In genomic region chr12:53996886-53997217, GRCh38 we compare ENCODE assay signal across 15 cellular contexts. TPM values are rescaled to one million over a fixed set of nuclear protein-coding genes. Genes with fewer than 3 reads are reported as not detected.
A peak's percentile ranks its signal among the peaks of the same experiment; 100 is the strongest.
DNase-seq lines count a peak whose midpoint lies in the region; ATAC-seq, FAIRE-seq and TF ChIP-seq lines count a peak whose summit lies in the region.
"Had no signal": no experiment of that assay in that cellular context is flagged by ENCODE, and none has a peak within 500 bp of the region (broad histone marks: within the 10 kb centered on the region; RNA-seq: fewer than 3 reads in every experiment).

No MANE protein-coding gene starts in this region.

- peaks cover 31 to 62% (median 40%) of the 10 kb centered on the region in 3 donors for H3K4me1 Mint-ChIP-seq in CD8-positive, alpha-beta memory T cell
- peaks cover 30 to 32% of the 10 kb centered on the region in 2 donors for H3K4me1 Mint-ChIP-seq in effector memory CD8-positive, alpha-beta T cell (ENCODE audit: low read depth in 2 of 2)

- peaks cover 98% of the 10 kb centered on the region for H3K27me3 ChIP-seq in CD8-positive, alpha-beta memory T cell (ENCODE audit: insufficient read depth, low read length, poor library complexity, severe bottlenecking)
- H3K27me3 ChIP-seq in Peyer's patch, result peaks cover 0 to 63% of the 10 kb centered on the region in 2 donors
- peaks cover 0 to 8% (median 3%) of the 10 kb centered on the region in 3 donors for H3K27me3 ChIP-seq in skeletal muscle tissue (ENCODE audit: control insufficient read depth in 3 of 3, insufficient read depth in 3 of 3, low read length in 3 of 3)

- TF ChIP-seq POLR2A in Peyer's patch (IDR thresholded peaks at IDR 0.05), result no peak

- no peak overlapping the region for H3K27ac ChIP-seq in CD8-positive, alpha-beta memory T cell (ENCODE audit: low read depth, low read length)
- H3K27ac ChIP-seq in Peyer's patch (peak overlapping the region; percentile 64 to 83 (median 68)), kidney (ENCODE audit: low read depth in 2 of 2, low read length in 2 of 2) (peak overlapping the region; percentile 87 to 93), skeletal muscle tissue (ENCODE audit: low read depth, low read length) (peak overlapping the region; percentile 100)
- H3K27ac ChIP-seq: BLaER1 treated with 17β-estradiol and CSF1 and Interleukin-3, amounts not matched to agents 10 nM and 100 nM had no signal

- H3K4me3 Mint-ChIP-seq in CD8-positive, alpha-beta memory T cell, result peak overlapping the region in 5 of 7 donors; percentile 55 to 84 (median 64)
- peak overlapping the region in 1 of 2 donors; percentile 25 for H3K4me3 Mint-ChIP-seq in effector memory CD8-positive, alpha-beta T cell

- no peak for ATAC-seq in effector memory CD8-positive, alpha-beta T cell (replicated peaks)

- CTCF ChIA-PET in CD8-positive, alpha-beta memory T cell (lab: Charles Lee), result interaction anchor here (1.2 to 15.2 kb wide), 5 partner anchors 9 to 208 kb away, joined by 3 to 216 read pairs (median 4); partner anchors contain the start of gene HOXC10
- CTCF ChIA-PET in HEK293T (lab: Yijun Ruan, JAX), result interaction anchor here (1.6 to 4.8 kb wide), 3 partner anchors 8 to 211 kb away, joined by 7 to 27 read pairs (median 10); partner anchors contain the start of gene HOXC10

- DNase-seq in CD8-positive, alpha-beta memory T cell, result no peak
- no peak for DNase-seq in Peyer's patch
- DNase-seq in kidney, result no peak
- no peak for DNase-seq in NCI-H446 treated with DMSO at 0.1 percent for 48 hours (lab: John Stamatoyannopoulos, UW)
- no peak for DNase-seq in HEK293T (ENCODE audit: extremely low spot score)
- DNase-seq in effector memory CD8-positive, alpha-beta T cell, result no peak
- DNase-seq: activated CD4-positive, alpha-beta T cell treated with anti-CD3 and anti-CD28 coated beads, Interleukin-2, amount 10 ng/mL, durations not matched to agents 7 days and 5 days; activated T-cell treated with anti-CD3 and anti-CD28 coated beads, Interleukin-2, amount 50 U/mL, for 24 hours; midbrain; SK-N-SH; stimulated activated CD4-positive, alpha-beta T cell treated with anti-CD3 and anti-CD28 coated beads, Interleukin-15, amount 100 ng/mL, for 24 hours had no signal

- peak overlapping the region in 2 of 8 donors; percentile 40 to 51 for H3K27ac Mint-ChIP-seq in CD8-positive, alpha-beta memory T cell
- no peak overlapping the region for H3K27ac Mint-ChIP-seq in effector memory CD8-positive, alpha-beta T cell
- H3K27ac Mint-ChIP-seq: activated CD4-positive, alpha-beta T cell treated with anti-CD3 and anti-CD28 coated beads, Interleukin-2, amount 10 ng/mL, durations not matched to agents 7 days and 5 days; activated T-cell treated with anti-CD3 and anti-CD28 coated beads, Interleukin-2, amount 50 U/mL, for 24 hours had no signal

- peaks cover 46% of the 10 kb centered on the region for H3K4me1 ChIP-seq in CD8-positive, alpha-beta memory T cell (ENCODE audit: insufficient read depth, low read length)
- peaks cover 4 to 38% (median 18%) of the 10 kb centered on the region in 4 donors for H3K4me1 ChIP-seq in Peyer's patch
- H3K4me1 ChIP-seq in kidney (ENCODE audit: control insufficient read depth in 1 of 2, insufficient read depth in 1 of 2, low read depth in 1 of 2, low read length in 2 of 2), result peaks cover 20 to 24% of the 10 kb centered on the region in 2 donors
- peaks cover 49 to 77% (median 54%) of the 10 kb centered on the region in 3 donors for H3K4me1 ChIP-seq in skeletal muscle tissue (ENCODE audit: control insufficient read depth in 3 of 3, insufficient read depth in 3 of 3, low read length in 3 of 3)

- H3K27me3 Mint-ChIP-seq in CD8-positive, alpha-beta memory T cell, result peaks cover 91 to 94% of the 10 kb centered on the region in 2 donors
- H3K27me3 Mint-ChIP-seq in effector memory CD8-positive, alpha-beta T cell, result peaks cover 99 to 100% of the 10 kb centered on the region in 2 donors

- no peaks in the 10 kb centered on the region for H3K36me3 ChIP-seq in CD8-positive, alpha-beta memory T cell (ENCODE audit: insufficient read depth, low read length)
- H3K36me3 ChIP-seq in Peyer's patch (no peaks in the 10 kb centered on the region), kidney (ENCODE audit: control insufficient read depth in 1 of 2, insufficient read depth in 2 of 2, low read length in 2 of 2) (no peaks in the 10 kb centered on the region), skeletal muscle tissue (ENCODE audit: control insufficient read depth in 3 of 3, insufficient read depth in 3 of 3, low read length in 3 of 3) (no peaks in the 10 kb centered on the region)
- H3K36me3 ChIP-seq: BLaER1 treated with 17β-estradiol and CSF1 and Interleukin-3, amounts not matched to agents 10 nM and 100 nM had no signal

- peak overlapping the region; percentile 24 to 95 for H3K9ac ChIP-seq in kidney (ENCODE audit: low read length in 2 of 2)
- peak overlapping the region; percentile 96 to 99 (median 99) for H3K9ac ChIP-seq in skeletal muscle tissue (ENCODE audit: low read depth in 1 of 3, low read length in 3 of 3)
- H3K9ac ChIP-seq: BLaER1 treated with 17β-estradiol and CSF1 and Interleukin-3, amounts not matched to agents 10 nM and 100 nM; SK-N-SH had no signal

- H3K36me3 Mint-ChIP-seq in CD8-positive, alpha-beta memory T cell, result no peaks in the 10 kb centered on the region
- peaks cover 23% of the 10 kb centered on the region for H3K36me3 Mint-ChIP-seq in effector memory CD8-positive, alpha-beta T cell (ENCODE audit: insufficient read depth)

- peaks cover 0 to 7% (median 2%) of the 10 kb centered on the region in 5 donors for H3K9me3 Mint-ChIP-seq in CD8-positive, alpha-beta memory T cell
- H3K9me3 Mint-ChIP-seq in effector memory CD8-positive, alpha-beta T cell, result no peaks in the 10 kb centered on the region
- H3K9me3 Mint-ChIP-seq: activated CD4-positive, alpha-beta T cell treated with anti-CD3 and anti-CD28 coated beads, Interleukin-2, amount 10 ng/mL, durations not matched to agents 7 days and 5 days; activated T-cell treated with anti-CD3 and anti-CD28 coated beads, Interleukin-2, amount 50 U/mL, for 24 hours had no signal

- no peak overlapping the region for H3K4me3 ChIP-seq in CD8-positive, alpha-beta memory T cell (ENCODE audit: low read length)
- H3K4me3 ChIP-seq in Peyer's patch (peak overlapping the region in 1 of 4 donors; percentile 56), kidney (ENCODE audit: low read length in 2 of 2) (peak overlapping the region; percentile 75 to 88), skeletal muscle tissue (ENCODE audit: low read length in 3 of 3) (peak overlapping the region; percentile 88 to 93 (median 89))

- no peak for FAIRE-seq in kidney (lab: Jason Lieb, UNC)

- H3K9me3 ChIP-seq in CD8-positive, alpha-beta memory T cell (ENCODE audit: low read length), result no peaks in the 10 kb centered on the region
- H3K9me3 ChIP-seq in Peyer's patch (peaks cover 0 to 5% (median 0%) of the 10 kb centered on the region in 4 donors), kidney (ENCODE audit: control insufficient read depth in 1 of 2, low read length in 2 of 2) (no peaks in the 10 kb centered on the region), skeletal muscle tissue (ENCODE audit: control insufficient read depth in 3 of 3, low read length in 3 of 3) (no peaks in the 10 kb centered on the region)
- H3K9me3 ChIP-seq: SK-N-SH had no signal

- intact Hi-C loops in kidney (cut with DNase I), result no loop called here

- TF ChIP-seq CTCF in Peyer's patch (IDR thresholded peaks at IDR 0.05) (no peak), kidney (IDR thresholded peaks at IDR 0.05; ENCODE audit: borderline replicate concordance, extremely low read depth, insufficient read depth) (no peak)

- POLR2A ChIA-PET in CD8-positive, alpha-beta memory T cell (lab: Charles Lee), result interaction anchor here (0.8 kb wide), 1 partner anchor 173 kb away, joined by 5 read pairs; no protein-coding TSS in a partner anchor
- POLR2A ChIA-PET in HEK293T (lab: Yijun Ruan, JAX), result interaction anchor here (0.8 to 7.6 kb wide), 3 partner anchors 10 to 21 kb away, joined by 4 to 69 read pairs (median 4); partner anchors contain the start of genes HOXC10 and HOXC8

TF ChIP-seq in HEK293T, 16 proteins besides CTCF, POLR2A, EP300 and RAD21 (continues in another document):
- TF ChIP-seq LEF1 (IDR thresholded peaks at IDR 0.05; ENCODE audit: borderline replicate concordance) (no peak), ELF4 (IDR thresholded peaks at IDR 0.05) (no peak), ARNT (IDR thresholded peaks at IDR 0.05) (no peak), FOXA1 (IDR thresholded peaks at IDR 0.05) (no peak), TARDBP (IDR thresholded peaks at IDR 0.05) (no peak), FOXM1 (IDR thresholded peaks at IDR 0.05; ENCODE audit: borderline replicate concordance) (no peak), BHLHE40 (IDR thresholded peaks at IDR 0.05; ENCODE audit: borderline replicate concordance) (no peak)

RNA-seq across cellular contexts. Expression of gene HOXC9, which starts 3.1 kb away (rescaled TPM):
- total RNA-seq in CD8-positive, alpha-beta memory T cell, result not detected
- not detected for polyA plus RNA-seq in CD8-positive, alpha-beta memory T cell
- total RNA-seq in Peyer's patch (10 to 100 TPM in 1 of 4 donors, 1 to 10 TPM in 2, not detected in 1; 1.7 to 13.2 (median 1.9) TPM), kidney (16.5 TPM), skeletal muscle tissue (4.2 TPM)
- 11.7 TPM for polyA plus RNA-seq in kidney (ENCODE audit: insufficient read depth, low read depth, low replicate concordance)
- total RNA-seq: activated CD4-positive, alpha-beta T cell treated with anti-CD3 and anti-CD28 coated beads, Interleukin-2, amount 10 ng/mL, durations not matched to agents 7 days and 5 days; cerebellum had no signal

RNA-seq across cellular contexts. Expression of gene HOXC10, which starts 11.9 kb away (rescaled TPM):
- total RNA-seq in CD8-positive, alpha-beta memory T cell, result not detected
- not detected for polyA plus RNA-seq in CD8-positive, alpha-beta memory T cell
- total RNA-seq in Peyer's patch, result 1 to 10 TPM in 1 of 4 donors, not detected in 3; 1.0 TPM
- total RNA-seq in kidney, result 50.7 TPM
- 49.7 TPM for polyA plus RNA-seq in kidney (ENCODE audit: insufficient read depth, low read depth, low replicate concordance)
- 3.7 TPM for total RNA-seq in skeletal muscle tissue
- total RNA-seq: activated CD4-positive, alpha-beta T cell treated with anti-CD3 and anti-CD28 coated beads, Interleukin-2, amount 10 ng/mL, durations not matched to agents 7 days and 5 days; cerebellum had no signal

RNA-seq across cellular contexts. Expression of gene HOXC8, which starts 11.9 kb away (rescaled TPM):
- total RNA-seq in CD8-positive, alpha-beta memory T cell, result not detected
- polyA plus RNA-seq in CD8-positive, alpha-beta memory T cell, result not detected
- total RNA-seq in Peyer's patch (1 to 10 TPM in 3 of 4 donors, under 1 TPM in 1; 0.35 to 1.7 (median 1.1) TPM), kidney (9.0 TPM), skeletal muscle tissue (0.52 TPM)
- polyA plus RNA-seq in kidney (ENCODE audit: insufficient read depth, low read depth, low replicate concordance), result 2.1 TPM
- total RNA-seq: activated CD4-positive, alpha-beta T cell treated with anti-CD3 and anti-CD28 coated beads, Interleukin-2, amount 10 ng/mL, durations not matched to agents 7 days and 5 days; cerebellum; OCI-LY7 had no signal

RNA-seq across cellular contexts. Expression of gene HOTAIR, which starts 22.1 kb away (rescaled TPM):
- total RNA-seq in CD8-positive, alpha-beta memory T cell, result not detected
- not detected for polyA plus RNA-seq in CD8-positive, alpha-beta memory T cell
- total RNA-seq in Peyer's patch, result 1 to 10 TPM in 1 of 4 donors, not detected in 3; 1.4 TPM
- total RNA-seq in kidney, result 0.76 TPM
- 0.52 TPM for polyA plus RNA-seq in kidney (ENCODE audit: insufficient read depth, low read depth, low replicate concordance)
- 2.1 TPM for total RNA-seq in skeletal muscle tissue
- total RNA-seq: activated CD4-positive, alpha-beta T cell treated with anti-CD3 and anti-CD28 coated beads, Interleukin-2, amount 10 ng/mL, durations not matched to agents 7 days and 5 days; cerebellum had no signal
- polyA plus RNA-seq: SK-N-SH had no signal

RNA-seq across cellular contexts. Expression of gene HOXC11, which starts 23.9 kb away (rescaled TPM):
- total RNA-seq in CD8-positive, alpha-beta memory T cell, result not detected
- not detected for polyA plus RNA-seq in CD8-positive, alpha-beta memory T cell
- total RNA-seq in Peyer's patch (under 1 TPM in 3 of 4 donors, not detected in 1; 0.40 to 0.76 (median 0.70) TPM), kidney (1.4 TPM), skeletal muscle tissue (0.52 TPM)
- 0.75 TPM for polyA plus RNA-seq in kidney (ENCODE audit: insufficient read depth, low read depth, low replicate concordance)
- total RNA-seq: activated CD4-positive, alpha-beta T cell treated with anti-CD3 and anti-CD28 coated beads, Interleukin-2, amount 10 ng/mL, durations not matched to agents 7 days and 5 days; cerebellum had no signal
- polyA plus RNA-seq: SK-N-SH had no signal

Comparison
In these comparisons a context has a peak if more than half of its experiments do, and no peak if none do; other contexts are left out.
1. RNA of gene HOXC10, which starts 11.9 kb away (total RNA-seq): 50.7 TPM in kidney (single experiment); 3.7 TPM in skeletal muscle tissue (single experiment), not detected in CD8-positive, alpha-beta memory T cell and 1.0 TPM in Peyer's patch; every median in the first group is over 10 times any median in the second.